ENCODE assay signal across 25 cellular contexts in the genomic region with DNA sequence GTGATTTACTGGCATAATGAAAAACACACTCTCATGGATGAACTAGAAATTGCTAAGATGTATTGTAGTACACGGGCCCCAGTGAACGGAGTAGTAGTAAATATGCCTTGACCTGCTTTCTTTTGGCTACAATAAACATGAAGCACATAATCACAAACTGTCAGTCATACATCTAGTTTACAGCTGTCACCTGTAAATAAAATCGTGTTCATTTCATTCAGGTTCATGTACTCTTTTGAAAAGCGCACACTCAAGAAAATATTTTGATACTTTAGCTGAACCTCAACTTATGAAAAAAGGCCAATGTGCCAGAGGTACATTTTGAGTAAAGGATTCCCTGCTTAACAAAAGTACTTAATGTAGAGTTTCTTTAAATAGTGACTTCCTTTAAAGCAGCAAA. TPM values are rescaled to one million over a fixed set of nuclear protein-coding genes. Genes with fewer than 3 reads are reported as not detected.
"Had no signal": no experiment of that assay in that cellular context is flagged by ENCODE, and none has a peak within 500 bp of the region (broad histone marks: within the 10 kb centered on the region; RNA-seq: fewer than 3 reads in every experiment).

No MANE protein-coding gene starts in this region.

- ATAC-seq: mucosa of descending colon; naive thymus-derived CD4-positive, alpha-beta T cell; stimulated activated naive B cell treated with anti-CD40 and anti-IgM and Interleukin-4, amounts not matched to agents 10 μg/mL and 1 μg/mL and 100 μg/mL, for 72 hours; stimulated activated naive CD8-positive, alpha-beta T cell treated with anti-CD3 and anti-CD28 coated beads, Interleukin-15, Interleukin-2, amounts not matched to agents 100 U/mL and 50 U/mL, for 24 hours had no signal

- H3K36me3 ChIP-seq: ovary had no signal

- H3K4me3 ChIP-seq: left ventricle myocardium inferior, lung, mucosa of descending colon, ovary, right atrium auricular region, right lobe of liver, smooth muscle cell, stomach, testis, thyroid gland, transverse colon, upper lobe of left lung, vagina had no signal

- H3K4me2 ChIP-seq: smooth muscle cell had no signal

- H3K9me3 ChIP-seq: left ventricle myocardium inferior, mucosa of descending colon, ovary, right atrium auricular region, right lobe of liver, stomach, testis, thyroid gland, transverse colon, upper lobe of left lung, vagina had no signal

- H3K27ac ChIP-seq: left ventricle myocardium inferior, ovary, right atrium auricular region, right lobe of liver, stomach, testis, thyroid gland, transverse colon, upper lobe of left lung, vagina had no signal

- H3K4me1 ChIP-seq: left ventricle myocardium inferior, right atrium auricular region, stomach, testis, thyroid gland, transverse colon, upper lobe of left lung, vagina had no signal

- DNase-seq: islet precursor cell; left ventricle myocardium inferior; midbrain; mucosa of descending colon; naive thymus-derived CD4-positive, alpha-beta T cell; ovary; right lobe of liver; stimulated activated CD4-positive, alpha-beta T cell treated with anti-CD3 and anti-CD28 coated beads, Interleukin-1b, Interleukin-23, amount 100 ng/mL, for 48 hours; stimulated activated CD4-positive, alpha-beta T cell treated with anti-CD3 and anti-CD28 coated beads, Interleukin-2, amount 100 ng/mL, for 48 hours; stimulated activated naive B cell treated with anti-CD40 and anti-IgM and Interleukin-4, amounts not matched to agents 10 μg/mL and 1 μg/mL and 100 μg/mL, for 72 hours; stimulated activated naive CD8-positive, alpha-beta T cell treated with anti-CD3 and anti-CD28 coated beads, Interleukin-15, Interleukin-2, amounts not matched to agents 100 U/mL and 50 U/mL, for 24 hours; stomach; testis; thyroid gland; transverse colon; upper lobe of left lung had no signal

- H3K27me3 ChIP-seq: ovary, right atrium auricular region, right lobe of liver, stomach, testis, thyroid gland, upper lobe of left lung, vagina had no signal

RNA-seq across cellular contexts. Expression of gene SLC30A10, which starts 37.6 kb away (rescaled TPM):
- total RNA-seq: kidney epithelial cell; lung; myocyte; naive thymus-derived CD4-positive, alpha-beta T cell; natural killer cell treated with Interleukin-12 subunit alpha and Interleukin-12 subunit beta and Interleukin-15 and Interleukin-18, amount 100 ng/mL, for 72 hours; omental fat pad; right atrium auricular region; smooth muscle cell; upper lobe of left lung had no signal
- polyA plus RNA-seq: lung; naive thymus-derived CD4-positive, alpha-beta T cell; smooth muscle cell; stomach; urinary bladder had no signal
